ENCODE assay signal across 8 cellular contexts in the genomic region with DNA sequence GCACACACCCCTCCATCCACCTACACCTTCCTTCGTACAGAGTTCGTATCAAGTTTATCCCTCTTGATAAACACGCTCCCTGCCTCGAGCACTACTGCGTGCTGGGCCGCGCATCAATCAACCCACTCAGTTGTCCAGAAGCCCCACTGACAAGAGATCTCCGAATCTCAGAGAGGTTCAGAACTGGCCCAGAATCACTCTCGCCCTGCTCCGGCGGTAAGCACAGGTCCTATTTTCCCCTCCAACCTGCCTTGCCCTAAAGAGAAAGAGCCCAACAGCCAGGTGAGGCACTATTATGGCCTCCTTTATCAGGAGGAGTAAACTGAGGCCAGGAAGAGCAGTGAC. TPM values are rescaled to one million over a fixed set of nuclear protein-coding genes. Genes with fewer than 3 reads are reported as not detected.
A peak's percentile ranks its signal among the peaks of the same experiment; 100 is the strongest.
DNase-seq lines count a peak whose midpoint lies in the region; ATAC-seq and TF ChIP-seq lines count a peak whose summit lies in the region.

No MANE protein-coding gene starts in this region.

- H3K4me3 Mint-ChIP-seq in activated T-cell treated with anti-CD3 and anti-CD28 coated beads, Interleukin-2, amount 50 U/mL, for 4 hours = peak overlapping the region; percentile 87
- H3K4me3 Mint-ChIP-seq in activated naive CD8-positive, alpha-beta T cell = peak overlapping the region; percentile 93

- no peak for DNase-seq in activated T-cell treated with anti-CD3 and anti-CD28 coated beads, Interleukin-2, amount 50 U/mL, for 4 hours
- DNase-seq in activated T-cell treated with anti-CD3 and anti-CD28 coated beads for 4 hours = no peak
- no peak for DNase-seq in left lung
- no peak for DNase-seq in tibial nerve (ENCODE audit: low spot score in 2 of 2)
- DNase-seq in NCI-H345 treated with DMSO at 0.1 percent for 48 hours (lab: John Stamatoyannopoulos, UW; ENCODE audit: unreplicated experiment) = no peak
- DNase-seq in C1 segment of cervical spinal cord (lab: John Stamatoyannopoulos, UW) = no peak
- no peak for DNase-seq in activated CD4-positive, alpha-beta T cell treated with anti-CD3 and anti-CD28 coated beads for 4 hours

- H3K27ac ChIP-seq in left lung = peak overlapping the region; percentile 89 to 90
- peak overlapping the region; percentile 82 to 98 (median 96) for H3K27ac ChIP-seq in tibial nerve

- H3K4me1 ChIP-seq in left lung = peaks cover 6 to 41% of the 10 kb centered on the region in 2 donors
- peaks cover 0 to 45% (median 13%) of the 10 kb centered on the region in 4 donors for H3K4me1 ChIP-seq in tibial nerve

- intact Hi-C loops in left lung (cut with DNase I) = no loop called here

- H3K36me3 ChIP-seq in left lung (peaks cover 0 to 21% of the 10 kb centered on the region in 2 donors), tibial nerve (peaks cover 0 to 27% (median 0%) of the 10 kb centered on the region in 3 donors)

- no peak for TF ChIP-seq CTCF in left lung (IDR thresholded peaks at IDR 0.05)
- TF ChIP-seq CTCF in tibial nerve (IDR thresholded peaks at IDR 0.05) = no peak

- ATAC-seq in activated T-cell treated with anti-CD3 and anti-CD28 coated beads, Interleukin-2, amount 50 U/mL, for 4 hours = peak; percentile 3 to 5
- no peak for ATAC-seq in left lung

- peaks cover 38% of the 10 kb centered on the region for H3K4me1 Mint-ChIP-seq in activated T-cell treated with anti-CD3 and anti-CD28 coated beads, Interleukin-2, amount 50 U/mL, for 4 hours (ENCODE audit: low read depth)
- H3K4me1 Mint-ChIP-seq in activated naive CD8-positive, alpha-beta T cell (ENCODE audit: low read depth) = peaks cover 42% of the 10 kb centered on the region

- H3K4me3 ChIP-seq in left lung (peak overlapping the region; percentile 54 to 72), tibial nerve (peak overlapping the region; percentile 57 to 98 (median 96))

- no peaks in the 10 kb centered on the region for H3K9me3 ChIP-seq in left lung
- no peaks in the 10 kb centered on the region for H3K9me3 ChIP-seq in tibial nerve

- no peak for TF ChIP-seq EP300 in tibial nerve (IDR thresholded peaks at IDR 0.05)

- H3K27me3 ChIP-seq in left lung (no peaks in the 10 kb centered on the region), tibial nerve (no peaks in the 10 kb centered on the region)

- H3K36me3 Mint-ChIP-seq in activated T-cell treated with anti-CD3 and anti-CD28 coated beads, Interleukin-2, amount 50 U/mL, for 4 hours (ENCODE audit: insufficient read depth) = peaks cover 8% of the 10 kb centered on the region
- peaks cover 3% of the 10 kb centered on the region for H3K36me3 Mint-ChIP-seq in activated naive CD8-positive, alpha-beta T cell

- TF ChIP-seq POLR2A in tibial nerve (IDR thresholded peaks at IDR 0.05) = no peak

- H3K9me3 Mint-ChIP-seq in activated T-cell treated with anti-CD3 and anti-CD28 coated beads, Interleukin-2, amount 50 U/mL, for 4 hours = no peaks in the 10 kb centered on the region
- no peaks in the 10 kb centered on the region for H3K9me3 Mint-ChIP-seq in activated naive CD8-positive, alpha-beta T cell (ENCODE audit: low read depth)

- WGBS in tibial nerve, 2 donors = 39 to 53% methylated on average over 11 of the region's 11 CpGs

- H3K27me3 Mint-ChIP-seq in activated T-cell treated with anti-CD3 and anti-CD28 coated beads, Interleukin-2, amount 50 U/mL, for 4 hours (ENCODE audit: low read depth) = no peaks in the 10 kb centered on the region
- no peaks in the 10 kb centered on the region for H3K27me3 Mint-ChIP-seq in activated naive CD8-positive, alpha-beta T cell

- peak overlapping the region; percentile 99 for H3K27ac Mint-ChIP-seq in activated naive CD8-positive, alpha-beta T cell

RNA-seq across cellular contexts. Expression of a gene that starts 0.5 kb away (rescaled TPM):
- 10 to 100 TPM; 60.2 to 69.1 (median 67.9) TPM for total RNA-seq in activated T-cell treated with anti-CD3 and anti-CD28 coated beads, Interleukin-2, amount 50 U/mL, for 4 hours
- 100 to 1,000 TPM in 1 of 2 donors, 10 to 100 TPM in 1; 72.6 to 104 TPM for total RNA-seq in left lung
- total RNA-seq in tibial nerve = 100 to 1,000 TPM; 192 to 305 (median 232) TPM

RNA-seq across cellular contexts. Expression of a gene that starts 1.1 kb away (rescaled TPM):
- 1 to 10 TPM in 2 of 3 donors, under 1 TPM in 1; 0.46 to 1.4 (median 1.1) TPM for total RNA-seq in activated T-cell treated with anti-CD3 and anti-CD28 coated beads, Interleukin-2, amount 50 U/mL, for 4 hours
- total RNA-seq in left lung (100 to 1,000 TPM in 1 of 2 donors, 10 to 100 TPM in 1; 30.7 to 117 TPM), tibial nerve (100 to 1,000 TPM; 235 to 624 (median 535) TPM)

RNA-seq across cellular contexts. Expression of a gene that starts 10.0 kb away (rescaled TPM):
- total RNA-seq in activated T-cell treated with anti-CD3 and anti-CD28 coated beads, Interleukin-2, amount 50 U/mL, for 4 hours = under 1 TPM; 0.05 to 0.24 (median 0.08) TPM
- total RNA-seq in left lung (10 to 100 TPM; 30.5 to 36.5 TPM), tibial nerve (10 to 100 TPM; 11.5 to 67.5 (median 32.7) TPM)

RNA-seq across cellular contexts. Expression of a gene that starts 40.2 kb away (rescaled TPM):
- total RNA-seq in activated T-cell treated with anti-CD3 and anti-CD28 coated beads, Interleukin-2, amount 50 U/mL, for 4 hours = under 1 TPM; 0.30 to 0.73 (median 0.40) TPM
- 100 to 1,000 TPM; 122 to 334 TPM for total RNA-seq in left lung
- 100 to 1,000 TPM; 167 to 527 (median 264) TPM for total RNA-seq in tibial nerve

RNA-seq across cellular contexts. Expression of a gene that starts 44.5 kb away (rescaled TPM):
- 1 to 10 TPM; 3.6 to 5.0 (median 4.8) TPM for total RNA-seq in activated T-cell treated with anti-CD3 and anti-CD28 coated beads, Interleukin-2, amount 50 U/mL, for 4 hours
- 1 to 10 TPM; 3.9 to 6.5 TPM for total RNA-seq in left lung
- 10 to 100 TPM in 2 of 4 donors, 1 to 10 TPM in 2; 7.2 to 23.5 (median 12.1) TPM for total RNA-seq in tibial nerve

Comparison
In these comparisons a context has a peak if more than half of its experiments do, and no peak if none do; other contexts are left out.
1. RNA of a gene that starts 1.1 kb away (total RNA-seq): 235 to 624 TPM in tibial nerve and 30.7 to 117 TPM in left lung; 0.46 to 1.4 TPM in activated T-cell treated with anti-CD3 and anti-CD28 coated beads, Interleukin-2, amount 50 U/mL, for 4 hours; every median in the first group is over 10 times any median in the second.
2. RNA of a gene that starts 10.0 kb away (total RNA-seq): 11.5 to 67.5 TPM in tibial nerve and 30.5 to 36.5 TPM in left lung; 0.05 to 0.24 TPM in activated T-cell treated with anti-CD3 and anti-CD28 coated beads, Interleukin-2, amount 50 U/mL, for 4 hours; every median in the first group is over 10 times any median in the second.